1 cellular context compared by ENCODE assay signal in genomic region chr1:2054560-2054959, GRCh38.
TF ChIP-seq lines count a peak whose summit lies in the region.

No MANE protein-coding gene starts in this region.

TF ChIP-seq in H1, 55 proteins besides CTCF, POLR2A, EP300 and RAD21 (continued from another document):
- TF ChIP-seq USF2 (IDR thresholded peaks at IDR 0.05; ENCODE audit: low read length) (no peak), PHF8 (conservative IDR thresholded peaks at IDR 0.05; ENCODE audit: low read depth, low read length) (no peak), SP4 (IDR thresholded peaks at IDR 0.05; ENCODE audit: low read length) (no peak), CHD7 (IDR thresholded peaks at IDR 0.05; ENCODE audit: insufficient replicate concordance, low read length) (no peak), FOSL1 (IDR thresholded peaks at IDR 0.05; ENCODE audit: insufficient read depth, low read depth, low read length) (no peak), BACH1 (IDR thresholded peaks at IDR 0.05; ENCODE audit: low read length) (no peak), TAF1 (IDR thresholded peaks at IDR 0.05; ENCODE audit: low read depth, low read length) (no peak), KDM4A (IDR thresholded peaks at IDR 0.05; ENCODE audit: low read depth, low read length, severe bottlenecking) (no peak)
